17 cellular contexts compared by ENCODE assay signal in genomic region chr7:13952921-13953320, GRCh38. TPM values are rescaled to one million over a fixed set of nuclear protein-coding genes. Genes with fewer than 3 reads are reported as not detected.
DNase-seq lines count a peak whose midpoint lies in the region; ATAC-seq and TF ChIP-seq lines count a peak whose summit lies in the region.
"Had no signal": no experiment of that assay in that cellular context is flagged by ENCODE, and none has a peak within 500 bp of the region (broad histone marks: within the 10 kb centered on the region; RNA-seq: fewer than 3 reads in every experiment).

No MANE protein-coding gene starts in this region.

- no peak overlapping the region for H3K4me2 ChIP-seq in SK-N-SH
- H3K4me2 ChIP-seq: BLaER1 treated with 17β-estradiol and CSF1 and Interleukin-3, amounts not matched to agents 10 nM and 100 nM had no signal

- no peaks in the 10 kb centered on the region for H3K9me3 Mint-ChIP-seq in endothelial cell (ENCODE audit: unreplicated experiment)
- no peaks in the 10 kb centered on the region for H3K9me3 Mint-ChIP-seq in Calu3 (ENCODE audit: low read depth, unreplicated experiment)
- H3K9me3 Mint-ChIP-seq: CD8-positive, alpha-beta T cell had no signal

- H3K36me3 ChIP-seq in SK-N-SH (replicated peaks in 1 of 2; ENCODE audit: control insufficient read depth in 1 of 2, insufficient read depth in 2 of 2, low read length in 1 of 2) = no peaks in the 10 kb centered on the region
- H3K36me3 ChIP-seq in prostate gland = no peaks in the 10 kb centered on the region
- H3K36me3 ChIP-seq: BLaER1 treated with 17β-estradiol and CSF1 and Interleukin-3, amounts not matched to agents 10 nM and 100 nM had no signal

- H3K79me2 ChIP-seq in SK-N-SH (ENCODE audit: insufficient read depth) = no peaks in the 10 kb centered on the region

- H3K4me3 Mint-ChIP-seq in endothelial cell (ENCODE audit: unreplicated experiment) (no peak overlapping the region), Calu3 (ENCODE audit: low read depth, unreplicated experiment) (no peak overlapping the region)
- H3K4me3 Mint-ChIP-seq: CD8-positive, alpha-beta T cell had no signal

- CTCF ChIA-PET in SK-N-SH (lab: Yijun Ruan, JAX) = interaction anchor here (0.6 to 2.9 kb wide), 3 partner anchors 36 to 651 kb away, joined by 3 to 11 read pairs (median 4); partner anchors contain the start of gene ETV1
- CTCF ChIA-PET in Calu3 (lab: Charles Lee) = no interaction called here

- no peaks in the 10 kb centered on the region for H3F3A ChIP-seq in SK-N-SH (replicated peaks; ENCODE audit: insufficient read depth)

- no peaks in the 10 kb centered on the region for H3K9me2 ChIP-seq in SK-N-SH

- H3K4me1 ChIP-seq in SK-N-SH (ENCODE audit: control insufficient read depth in 1 of 2, insufficient read depth in 2 of 2, low read depth in 1 of 2, low read length in 1 of 2) (peaks cover 0 to 14% of the 10 kb centered on the region in 2 experiments; a peak in 2 of 4 replicates), prostate gland (replicated peaks) (no peaks in the 10 kb centered on the region)
- H3K4me1 ChIP-seq: BLaER1 treated with 17β-estradiol and CSF1 and Interleukin-3, amounts not matched to agents 10 nM and 100 nM had no signal

- H3K4me3 ChIP-seq in SK-N-SH (ENCODE audit: low read depth in 2 of 2, low read length in 1 of 2) = no peak overlapping the region
- H3K4me3 ChIP-seq in prostate gland = no peak overlapping the region
- H3K4me3 ChIP-seq: BLaER1 treated with 17β-estradiol and CSF1 and Interleukin-3, amounts not matched to agents 10 nM and 100 nM; GM23248 had no signal

- WGBS in SK-N-SH (ENCODE audit: low lambda C conversion rate) = 41% methylated on average over 2 of the region's 2 CpGs
- 80% methylated on average over 2 of the region's 2 CpGs for WGBS in prostate gland

- ATAC-seq in SK-N-SH treated with all-trans-retinoic acid at 6 μM for 48 hours = no peak
- ATAC-seq in GM21723 (IDR thresholded peaks at IDR 0.05; ENCODE audit: unreplicated experiment) = no peak
- ATAC-seq: CD8-positive, alpha-beta T cell had no signal

- H2AFZ ChIP-seq in SK-N-SH (ENCODE audit: low read depth) = no peak overlapping the region
- H2AFZ ChIP-seq: GM23248 had no signal

- no peak for DNase-seq in SK-N-SH
- peak; percentile 28 for DNase-seq in NCI-H446 treated with DMSO at 0.1 percent for 48 hours (lab: John Stamatoyannopoulos, UW)
- DNase-seq in endothelial cell (ENCODE audit: low spot score) = no peak
- no peak for DNase-seq in prostate gland (ENCODE audit: low spot score)
- DNase-seq in Calu3 = no peak
- DNase-seq: 8988T; CD8-positive, alpha-beta T cell; DMS 273 treated with DMSO at 0.1 percent for 48 hours; DMS53; DND-41; EL; GM23248; HCEC 1CT had no signal

- H3K9me3 ChIP-seq in SK-N-SH = no peaks in the 10 kb centered on the region
- no peaks in the 10 kb centered on the region for H3K9me3 ChIP-seq in prostate gland
- H3K9me3 ChIP-seq: BLaER1 treated with 17β-estradiol and CSF1 and Interleukin-3, amounts not matched to agents 10 nM and 100 nM had no signal

- no peak for TF ChIP-seq EP300 in SK-N-SH (IDR thresholded peaks at IDR 0.05; ENCODE audit: borderline replicate concordance in 1 of 2, low read depth in 1 of 2, low read length in 1 of 2)

- H3K4me1 Mint-ChIP-seq in endothelial cell (ENCODE audit: unreplicated experiment) (peaks cover 11% of the 10 kb centered on the region), Calu3 (ENCODE audit: low read depth, unreplicated experiment) (no peaks in the 10 kb centered on the region)

- H3K27me3 Mint-ChIP-seq in endothelial cell (ENCODE audit: unreplicated experiment) = no peaks in the 10 kb centered on the region
- H3K27me3 Mint-ChIP-seq in Calu3 (ENCODE audit: unreplicated experiment) = no peaks in the 10 kb centered on the region

- TF ChIP-seq RAD21 in SK-N-SH (IDR thresholded peaks at IDR 0.05; ENCODE audit: low read length) = no peak

- POLR2A ChIA-PET in SK-N-SH (lab: Yijun Ruan, JAX) = no interaction called here

- H3K27me3 ChIP-seq in SK-N-SH (ENCODE audit: insufficient read depth) = no peaks in the 10 kb centered on the region
- no peaks in the 10 kb centered on the region for H3K27me3 ChIP-seq in prostate gland (replicated peaks; ENCODE audit: insufficient read depth)
- H3K27me3 ChIP-seq: BLaER1 treated with 17β-estradiol and CSF1 and Interleukin-3, amounts not matched to agents 10 nM and 100 nM had no signal

- no TSS peak for BruUV-seq in Calu3 (replicated peaks; lab: Mats Ljungman, UMichigan)

- H3K27ac ChIP-seq in SK-N-SH (ENCODE audit: low read depth in 2 of 2, low read length in 1 of 2) (no peak overlapping the region), prostate gland (no peak overlapping the region)
- H3K27ac ChIP-seq: BLaER1 treated with 17β-estradiol and CSF1 and Interleukin-3, amounts not matched to agents 10 nM and 100 nM; GM23248; HL-60 had no signal

- H4K20me1 ChIP-seq in SK-N-SH (ENCODE audit: insufficient read depth) = no peaks in the 10 kb centered on the region
- H4K20me1 ChIP-seq: BLaER1 treated with 17β-estradiol and CSF1 and Interleukin-3, amounts not matched to agents 10 nM and 100 nM had no signal

- H3K27ac Mint-ChIP-seq in endothelial cell (ENCODE audit: unreplicated experiment) = peak overlapping the region; percentile 26
- no peak overlapping the region for H3K27ac Mint-ChIP-seq in Calu3 (ENCODE audit: unreplicated experiment)
- H3K27ac Mint-ChIP-seq: CD8-positive, alpha-beta T cell had no signal

- intact Hi-C loops in prostate gland (cut with DNase I) (no loop called here), Calu3 (cut with micrococcal nuclease; ENCODE audit: unreplicated experiment) (no loop called here)

- TF ChIP-seq POLR2A in prostate gland (IDR thresholded peaks at IDR 0.05) = no peak

- no peak overlapping the region for H3K9ac ChIP-seq in SK-N-SH
- H3K9ac ChIP-seq: BLaER1 treated with 17β-estradiol and CSF1 and Interleukin-3, amounts not matched to agents 10 nM and 100 nM; GM23248 had no signal

- TF ChIP-seq CTCF in SK-N-SH (IDR thresholded peaks at IDR 0.05) (no peak), endothelial cell (IDR thresholded peaks at IDR 0.05; ENCODE audit: unreplicated experiment) (no peak), prostate gland (IDR thresholded peaks at IDR 0.05) (no peak), Calu3 (IDR thresholded peaks at IDR 0.05; ENCODE audit: unreplicated experiment) (no peak)

- H3K36me3 Mint-ChIP-seq in endothelial cell (ENCODE audit: low read depth, unreplicated experiment) = no peaks in the 10 kb centered on the region
- H3K36me3 Mint-ChIP-seq in Calu3 (ENCODE audit: insufficient read depth, unreplicated experiment) = no peaks in the 10 kb centered on the region
- H3K36me3 Mint-ChIP-seq: CD8-positive, alpha-beta T cell had no signal

TF ChIP-seq in SK-N-SH, 30 proteins besides CTCF, POLR2A, EP300 and RAD21:
- TF ChIP-seq ELF1 (IDR thresholded peaks at IDR 0.05) (no peak), JUND (IDR thresholded peaks at IDR 0.05) (no peak), GATA2 (CRISPR knock-in tag; IDR thresholded peaks at IDR 0.05) (peak; percentile 44; the same call in 1 of the 2 replicates)

TF ChIP-seq in SK-N-SH treated with all-trans-retinoic acid at 6 μM for 48 hours, 23 proteins besides CTCF, POLR2A, EP300 and RAD21:
- TF ChIP-seq ZNF8 (CRISPR knock-in tag; IDR thresholded peaks at IDR 0.05) (no peak), BACH2 (CRISPR knock-in tag; IDR thresholded peaks at IDR 0.05; ENCODE audit: borderline replicate concordance) (no peak), CSRNP3 (CRISPR knock-in tag; IDR thresholded peaks at IDR 0.05) (no peak), GLIS3 (CRISPR knock-in tag; IDR thresholded peaks at IDR 0.05) (no peak), PPARA (CRISPR knock-in tag; IDR thresholded peaks at IDR 0.05; ENCODE audit: borderline replicate concordance) (no peak), ZNF70 (CRISPR knock-in tag; IDR thresholded peaks at IDR 0.05) (no peak), TSHZ2 (CRISPR knock-in tag; IDR thresholded peaks at IDR 0.05) (no peak)

RNA-seq across cellular contexts. Expression of gene ETV1, which starts 36.5 kb away (rescaled TPM):
- 22.3 and 24.9 TPM in 2 replicates for polyA plus RNA-seq in SK-N-SH (2012; rRNA removed)
- 14.7 and 21.9 TPM in 2 replicates for polyA plus RNA-seq in SK-N-SH (2012; cell fraction: cytosol; rRNA removed)
- polyA plus RNA-seq in SK-N-SH (2012; cell fraction: nucleus; rRNA removed) = 11.2 and 25.0 TPM in 2 replicates
- total RNA-seq in endothelial cell (ENCODE audit: unreplicated experiment) (18.2 TPM), prostate gland (1 to 10 TPM; 6.1 to 9.2 TPM), Calu3 (2022) (44.4 and 45.9 TPM in 2 replicates)
- total RNA-seq: CD8-positive, alpha-beta T cell had no signal
